8 cellular contexts compared by ENCODE assay signal in the genomic region with DNA sequence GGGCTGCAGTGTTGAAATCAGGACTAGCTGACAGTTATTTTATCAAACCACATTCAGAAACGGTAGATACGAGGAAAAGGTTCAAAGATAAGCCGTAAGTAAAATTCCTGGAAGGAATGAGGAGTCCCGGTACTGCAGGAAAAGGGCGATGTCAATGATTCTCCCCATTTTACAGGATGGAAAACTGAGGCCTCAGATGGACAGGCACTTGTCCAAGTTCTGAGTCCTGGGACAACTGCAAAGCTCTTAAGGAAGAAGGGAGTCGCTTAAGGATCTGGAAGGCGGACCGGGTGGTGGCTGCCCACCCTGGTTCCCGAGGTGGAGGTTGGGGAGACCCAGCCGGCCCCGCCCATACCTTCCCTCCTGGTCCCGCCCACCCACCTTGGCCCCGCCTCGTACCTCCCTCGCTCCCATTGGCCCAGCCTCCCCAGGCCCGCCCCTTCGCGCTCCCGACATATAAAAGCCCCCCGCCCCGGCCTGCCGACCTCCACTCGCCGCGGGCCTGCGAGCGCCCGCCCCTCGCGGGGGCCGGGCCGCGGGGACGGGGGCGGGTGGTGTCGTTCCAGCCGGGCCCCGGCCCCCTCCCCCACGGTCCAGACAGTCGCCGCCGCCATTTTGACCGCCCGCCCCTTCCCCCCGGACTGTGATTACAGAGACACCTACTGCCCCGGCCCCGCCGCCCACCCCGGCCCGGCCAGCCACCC. TPM values are rescaled to one million over a fixed set of nuclear protein-coding genes. Genes with fewer than 3 reads are reported as not detected.
DNase-seq lines count a peak whose midpoint lies in the region; ATAC-seq, FAIRE-seq and TF ChIP-seq lines count a peak whose summit lies in the region.

No MANE protein-coding gene starts in this region.

- peak overlapping the region; percentile 28; the same call in 1 of the 2 replicates for H2AFZ ChIP-seq in MM.1S (ENCODE audit: low read length)

- 2 to 6% methylated on average over 16 to 50 of the region's 50 CpGs for WGBS in pancreas, 2 donors

- peaks cover 30% of the 10 kb centered on the region for H3K79me2 ChIP-seq in MM.1S (ENCODE audit: low read length)

- H3F3A ChIP-seq in MM.1S (ENCODE audit: insufficient read depth, low read length) = peaks cover 9% of the 10 kb centered on the region; the same call in 1 of the 2 replicates

- no peaks in the 10 kb centered on the region for H3K9me3 Mint-ChIP-seq in Calu3 (ENCODE audit: low read depth, unreplicated experiment)
- H3K9me3 Mint-ChIP-seq in activated naive CD8-positive, alpha-beta T cell (ENCODE audit: low read depth) = no peaks in the 10 kb centered on the region

- H3K27ac Mint-ChIP-seq in Calu3 (ENCODE audit: unreplicated experiment) = peak overlapping the region; percentile 98
- H3K27ac Mint-ChIP-seq in activated naive CD8-positive, alpha-beta T cell = peak overlapping the region; percentile 84

- H3K9ac ChIP-seq in MM.1S (ENCODE audit: low read length) = peak overlapping the region; percentile 96

- H3K4me3 ChIP-seq in MM.1S (ENCODE audit: low read length) = peak overlapping the region; percentile 77
- H3K4me3 ChIP-seq in cardiac muscle cell = peak overlapping the region; percentile 97
- H3K4me3 ChIP-seq in pancreas = peak overlapping the region; percentile 60 to 76 (median 66)
- H3K4me3 ChIP-seq in thoracic aorta = peak overlapping the region; percentile 93

- CTCF ChIA-PET in Calu3 (lab: Charles Lee) = interaction anchor here (1.1 kb wide), 1 partner anchor 26 kb away, joined by 4 read pairs; a partner anchor contains a TSS

- H3K4me1 ChIP-seq in MM.1S (ENCODE audit: low read length) (peaks cover 8% of the 10 kb centered on the region), cardiac muscle cell (ENCODE audit: low read depth) (no peaks in the 10 kb centered on the region), pancreas (peaks cover 0 to 27% (median 25%) of the 10 kb centered on the region in 3 donors), thoracic aorta (ENCODE audit: control insufficient read depth in 1 of 2, low read depth in 2 of 2) (peaks cover 20 to 35% of the 10 kb centered on the region in 2 donors)

- peak; percentile 87 for DNase-seq in Calu3
- peak; percentile 85 for DNase-seq in MM.1S
- peak; percentile 48 for DNase-seq in SKM-1 treated with dmso at 0.1 percent for 144 hours (lab: John Stamatoyannopoulos, UW; ENCODE audit: unreplicated experiment)
- DNase-seq in cardiac muscle cell (ENCODE audit: low read depth in 1 of 2, low spot score in 1 of 2) = peak; percentile 93 to 94
- DNase-seq in pancreas = peak; percentile 92 to 98 (median 96)
- peak; percentile 72 for DNase-seq in thoracic aorta (ENCODE audit: low spot score)

- H3K27ac ChIP-seq in MM.1S (ENCODE audit: low read length) = peak overlapping the region; percentile 89
- H3K27ac ChIP-seq in cardiac muscle cell = peak overlapping the region; percentile 98
- H3K27ac ChIP-seq in pancreas = peak overlapping the region; percentile 98 to 100 (median 100)
- H3K27ac ChIP-seq in thoracic aorta = peak overlapping the region; percentile 99

- no peaks in the 10 kb centered on the region for H3K9me3 ChIP-seq in MM.1S (replicated peaks; ENCODE audit: insufficient read depth, low read length)
- no peaks in the 10 kb centered on the region for H3K9me3 ChIP-seq in cardiac muscle cell (ENCODE audit: low read depth)
- no peaks in the 10 kb centered on the region for H3K9me3 ChIP-seq in pancreas
- no peaks in the 10 kb centered on the region for H3K9me3 ChIP-seq in thoracic aorta

- no peak for TF ChIP-seq CTCF in Calu3 (IDR thresholded peaks at IDR 0.05; ENCODE audit: unreplicated experiment)
- no peak for TF ChIP-seq CTCF in MM.1S (IDR thresholded peaks at IDR 0.05; ENCODE audit: low read length)
- no peak for TF ChIP-seq CTCF in cardiac muscle cell (IDR thresholded peaks at IDR 0.05; ENCODE audit: low read depth, low read length)
- TF ChIP-seq CTCF in pancreas (IDR thresholded peaks at IDR 0.05) = no peak
- TF ChIP-seq CTCF in thoracic aorta (IDR thresholded peaks at IDR 0.05) = no peak

- no peaks in the 10 kb centered on the region for H3K9me2 ChIP-seq in MM.1S (replicated peaks; ENCODE audit: insufficient read depth, low read length)

- H4K20me1 ChIP-seq in MM.1S (ENCODE audit: insufficient read depth, low read length) = no peaks in the 10 kb centered on the region

- H3K27me3 ChIP-seq in MM.1S (replicated peaks; ENCODE audit: insufficient read depth, low read length) (no peaks in the 10 kb centered on the region), cardiac muscle cell (no peaks in the 10 kb centered on the region), pancreas (no peaks in the 10 kb centered on the region), thoracic aorta (replicated peaks; ENCODE audit: insufficient read depth) (no peaks in the 10 kb centered on the region)

- no TSS peak for BruUV-seq in Calu3 (replicated peaks; lab: Mats Ljungman, UMichigan)

- peaks cover 34% of the 10 kb centered on the region for H3K36me3 Mint-ChIP-seq in Calu3 (ENCODE audit: insufficient read depth, unreplicated experiment)
- no peaks in the 10 kb centered on the region for H3K36me3 Mint-ChIP-seq in activated naive CD8-positive, alpha-beta T cell

- ATAC-seq in GM21723 (IDR thresholded peaks at IDR 0.05; ENCODE audit: unreplicated experiment) (peak; percentile 20), pancreas (peak; percentile 67 to 77 (median 72)), thoracic aorta (ENCODE audit: insufficient number of reproducible peaks, low FRiP score, low read depth) (peak; percentile 54)

- peaks cover 12% of the 10 kb centered on the region for H3K4me1 Mint-ChIP-seq in Calu3 (ENCODE audit: low read depth, unreplicated experiment)
- H3K4me1 Mint-ChIP-seq in activated naive CD8-positive, alpha-beta T cell (ENCODE audit: low read depth) = peaks cover 49% of the 10 kb centered on the region

- FAIRE-seq in pancreas (lab: Jason Lieb, UNC) = no peak

- no peaks in the 10 kb centered on the region for H3K27me3 Mint-ChIP-seq in Calu3 (ENCODE audit: unreplicated experiment)
- H3K27me3 Mint-ChIP-seq in activated naive CD8-positive, alpha-beta T cell = no peaks in the 10 kb centered on the region

- no peaks in the 10 kb centered on the region for H3K36me3 ChIP-seq in MM.1S (replicated peaks; ENCODE audit: insufficient read depth, low read length)
- no peaks in the 10 kb centered on the region for H3K36me3 ChIP-seq in cardiac muscle cell
- H3K36me3 ChIP-seq in pancreas = no peaks in the 10 kb centered on the region
- H3K36me3 ChIP-seq in thoracic aorta = no peaks in the 10 kb centered on the region

- peak overlapping the region; percentile 75 for H3K4me3 Mint-ChIP-seq in Calu3 (ENCODE audit: low read depth, unreplicated experiment)
- H3K4me3 Mint-ChIP-seq in activated naive CD8-positive, alpha-beta T cell = peak overlapping the region; percentile 85

- intact Hi-C loops in Calu3 (cut with micrococcal nuclease; ENCODE audit: unreplicated experiment) = no loop called here
- intact Hi-C loops in pancreas (cut with DNase I) = no loop called here

- peak overlapping the region; percentile 44 for H3K4me2 ChIP-seq in MM.1S (ENCODE audit: low read depth, low read length)

RNA-seq across cellular contexts. Expression of a gene that starts 0.6 kb away (rescaled TPM):
- 13.8 and 14.9 TPM in 2 replicates for total RNA-seq in Calu3 (2022)
- 8.9 TPM in 2 replicates for total RNA-seq in cardiac muscle cell
- polyA plus RNA-seq in cardiac muscle cell = 2.7 and 3.3 TPM in 2 replicates
- 10 to 100 TPM in 1 of 6 donors, 1 to 10 TPM in 5; 5.5 to 10.6 (median 6.8) TPM for total RNA-seq in pancreas
- 10 to 100 TPM; 11.7 to 55.6 TPM for polyA plus RNA-seq in pancreas
- total RNA-seq in thoracic aorta = 1 to 10 TPM; 3.0 to 5.7 TPM

RNA-seq across cellular contexts. Expression of a gene that starts 22.4 kb away (rescaled TPM):
- not detected in 2 replicates for total RNA-seq in Calu3 (2022)
- not detected in 2 replicates for total RNA-seq in cardiac muscle cell
- 0.44 TPM in 1 of 2 replicates, not detected in the other for polyA plus RNA-seq in cardiac muscle cell
- not detected for total RNA-seq in pancreas
- not detected for polyA plus RNA-seq in pancreas
- total RNA-seq in thoracic aorta = not detected

RNA-seq across cellular contexts. Expression of a gene that starts 26.0 kb away (rescaled TPM):
- total RNA-seq in Calu3 (2022) = 7.0 and 7.4 TPM in 2 replicates
- total RNA-seq in cardiac muscle cell = 4.6 and 7.1 TPM in 2 replicates
- polyA plus RNA-seq in cardiac muscle cell = 4.3 and 17.1 TPM in 2 replicates
- 1 to 10 TPM in 5 of 6 donors, under 1 TPM in 1; 0.88 to 8.2 (median 1.9) TPM for total RNA-seq in pancreas
- polyA plus RNA-seq in pancreas = 1 to 10 TPM; 1.4 to 3.1 TPM
- total RNA-seq in thoracic aorta = 1 to 10 TPM; 1.1 to 5.3 TPM

RNA-seq across cellular contexts. Expression of a gene that starts 53.2 kb away (rescaled TPM):
- total RNA-seq in Calu3 (2022) (34.0 and 35.5 TPM in 2 replicates), cardiac muscle cell (44.6 and 48.1 TPM in 2 replicates), pancreas (10 to 100 TPM in 3 of 6 donors, 1 to 10 TPM in 3; 7.8 to 15.2 (median 10.3) TPM), thoracic aorta (10 to 100 TPM; 12.6 to 31.4 TPM)
- polyA plus RNA-seq in cardiac muscle cell (33.3 and 34.0 TPM in 2 replicates), pancreas (10 to 100 TPM; 37.8 to 50.7 TPM)

RNA-seq across cellular contexts. Expression of a gene that starts 56.3 kb away (rescaled TPM):
- 21.4 and 27.0 TPM in 2 replicates for total RNA-seq in Calu3 (2022)
- 0.25 and 0.30 TPM in 2 replicates for total RNA-seq in cardiac muscle cell
- polyA plus RNA-seq in cardiac muscle cell = 0.10 and 1.0 TPM in 2 replicates
- total RNA-seq in pancreas = 10 to 100 TPM in 5 of 6 donors, 1 to 10 TPM in 1; 5.6 to 21.2 (median 15.9) TPM
- 100 to 1,000 TPM in 1 of 2 donors, 10 to 100 TPM in 1; 61.9 to 155 TPM for polyA plus RNA-seq in pancreas
- not detected for total RNA-seq in thoracic aorta

Comparison
In these comparisons a context has a peak if more than half of its experiments do, and no peak if none do; other contexts are left out.
1. Peak in every context shown above with its lines: DNase-seq, ATAC-seq, H3K4me3 ChIP-seq and H3K27ac ChIP-seq.
2. ATAC-seq: peak in every context shown above with its lines; median percentile 72 in pancreas; 54 in thoracic aorta; 20 in GM21723.